30 cellular contexts compared by ENCODE assay signal in the genomic region with DNA sequence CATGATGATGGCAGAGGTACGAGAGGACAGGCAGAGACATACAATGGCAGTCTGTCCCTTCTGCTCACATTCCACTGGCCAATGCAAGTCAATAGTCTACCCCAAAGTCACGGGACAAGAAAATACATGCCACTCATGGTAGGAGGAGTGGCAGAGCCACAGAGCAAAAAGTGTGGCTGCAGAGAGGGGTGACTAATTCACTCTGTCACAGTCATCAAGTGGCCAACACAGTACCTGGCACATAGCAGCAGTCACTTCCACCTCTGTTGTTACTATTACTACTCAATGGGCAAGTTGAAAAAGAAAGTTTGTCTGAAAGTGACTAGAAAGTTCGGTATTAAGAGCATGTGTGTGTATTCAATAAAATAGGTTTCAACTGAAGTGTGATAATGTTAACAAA.
DNase-seq lines count a peak whose midpoint lies in the region; ATAC-seq and TF ChIP-seq lines count a peak whose summit lies in the region.
"Had no signal": no experiment of that assay in that cellular context is flagged by ENCODE, and none has a peak within 500 bp of the region (broad histone marks: within the 10 kb centered on the region; RNA-seq: fewer than 3 reads in every experiment).

No MANE protein-coding gene starts in this region.

- CTCF ChIA-PET in HCT116 (lab: Charles Lee): no interaction called here

- peaks cover 94% of the 10 kb centered on the region for H3K79me2 ChIP-seq in HCT116 (ENCODE audit: insufficient read depth, low read length)

- H3K4me3 Mint-ChIP-seq in activated naive CD8-positive, alpha-beta T cell treated with anti-CD3 and anti-CD28 coated beads, Interleukin-2, amount 50 U/mL, for 24 hours: no peak overlapping the region
- H3K4me3 Mint-ChIP-seq: CD4-positive, alpha-beta T cell; endodermal cell; naive thymus-derived CD4-positive, alpha-beta T cell; T-cell; WTC11 had no signal

- no peak overlapping the region for H2AFZ ChIP-seq in HCT116 (ENCODE audit: low read depth, low read length, poor library complexity, severe bottlenecking)

- peaks cover 6% of the 10 kb centered on the region for H3K9me3 Mint-ChIP-seq in activated naive CD8-positive, alpha-beta T cell treated with anti-CD3 and anti-CD28 coated beads, Interleukin-2, amount 50 U/mL, for 24 hours
- H3K9me3 Mint-ChIP-seq: CD4-positive, alpha-beta T cell; T-cell had no signal

- H3K9me2 ChIP-seq in HCT116 (ENCODE audit: insufficient read depth): no peaks in the 10 kb centered on the region

- TF ChIP-seq POLR2A in HCT116 (IDR thresholded peaks at IDR 0.05; ENCODE audit: borderline replicate concordance, extremely low read depth, insufficient read depth, insufficient read length) (no peak), gastrocnemius medialis (IDR thresholded peaks at IDR 0.05) (no peak)

- peaks cover 12 to 82% of the 10 kb centered on the region in 2 experiments for H3K4me1 ChIP-seq in HCT116 (ENCODE audit: control insufficient read depth in 1 of 2, insufficient read depth in 2 of 2, low read length in 2 of 2)
- H3K4me1 ChIP-seq in gastrocnemius medialis: peaks cover 64 to 69% of the 10 kb centered on the region in 2 donors

- H3K9me3 ChIP-seq in HCT116 (ENCODE audit: control insufficient read depth in 1 of 2, insufficient read depth in 1 of 2, low read depth in 1 of 2, low read length in 2 of 2) (peaks cover 0 to 7% of the 10 kb centered on the region in 2 experiments; a peak in 1 of 4 replicates), gastrocnemius medialis (no peaks in the 10 kb centered on the region)
- H3K9me3 ChIP-seq: esophagus muscularis mucosa, heart left ventricle, prostate gland, sigmoid colon, tibial nerve had no signal

- peak; percentile 44 to 53 for ATAC-seq in activated CD4-positive, CD25-positive, alpha-beta regulatory T cell treated with anti-CD3 and anti-CD28 coated beads, Interleukin-2, amount 50 U/mL, for 24 hours
- peak; percentile 30; the same call in 1 of the 2 replicates for ATAC-seq in HCT116
- peak; percentile 61 for ATAC-seq in activated naive CD8-positive, alpha-beta T cell treated with anti-CD3 and anti-CD28 coated beads, Interleukin-2, amount 50 U/mL, for 24 hours
- ATAC-seq in gastrocnemius medialis: no peak
- ATAC-seq: naive thymus-derived CD4-positive, alpha-beta T cell; T-cell; WTC11 had no signal

- TF ChIP-seq RAD21 in HCT116 (IDR thresholded peaks at IDR 0.05; ENCODE audit: low read depth): no peak

- POLR2A ChIA-PET in HCT116 (lab: Charles Lee): no interaction called here

- H3K27ac Mint-ChIP-seq in activated naive CD8-positive, alpha-beta T cell treated with anti-CD3 and anti-CD28 coated beads, Interleukin-2, amount 50 U/mL, for 24 hours: no peak overlapping the region
- H3K27ac Mint-ChIP-seq: CD4-positive, alpha-beta T cell; endodermal cell had no signal

- no peaks in the 10 kb centered on the region for H3K27me3 ChIP-seq in HCT116 (ENCODE audit: insufficient read depth, low read length)
- no peaks in the 10 kb centered on the region for H3K27me3 ChIP-seq in gastrocnemius medialis
- H3K27me3 ChIP-seq: esophagus muscularis mucosa, heart left ventricle, sigmoid colon, tibial nerve had no signal

- H4K20me1 ChIP-seq in HCT116 (ENCODE audit: insufficient read depth): no peaks in the 10 kb centered on the region

- no peaks in the 10 kb centered on the region for H3K27me3 Mint-ChIP-seq in activated naive CD8-positive, alpha-beta T cell treated with anti-CD3 and anti-CD28 coated beads, Interleukin-2, amount 50 U/mL, for 24 hours
- H3K27me3 Mint-ChIP-seq: CD4-positive, alpha-beta T cell; naive thymus-derived CD4-positive, alpha-beta T cell; T-cell had no signal

- intact Hi-C loops in HCT116 (cut with micrococcal nuclease) (no loop called here), gastrocnemius medialis (cut with DNase I; ENCODE audit: low total_unique reads) (no loop called here)

- H3K27ac ChIP-seq in HCT116 (ENCODE audit: low read depth, low read length): no peak overlapping the region
- peak overlapping the region; percentile 63 to 78 (median 72) for H3K27ac ChIP-seq in gastrocnemius medialis
- H3K27ac ChIP-seq: sigmoid colon had no signal

- DNase-seq in activated CD4-positive, CD25-positive, alpha-beta regulatory T cell treated with anti-CD3 and anti-CD28 coated beads, Interleukin-2, amount 50 U/mL, for 72 hours: no peak
- DNase-seq in HCT116 (ENCODE audit: low read depth, low spot score) (no peak), gastrocnemius medialis (no peak), SHP77 treated with DMSO at 0.1 percent for 48 hours (lab: John Stamatoyannopoulos, UW) (no peak), Ammon's horn (ENCODE audit: low spot score) (no peak), HPDE6-E6E7 (ENCODE audit: extremely low spot score) (no peak)
- no peak for DNase-seq in activated naive CD8-positive, alpha-beta T cell treated with anti-CD3 and anti-CD28 coated beads, Interleukin-2, amount 50 U/mL, for 24 hours
- DNase-seq: 8988T; activated CD4-positive, alpha-beta T cell treated with anti-CD3 and anti-CD28 coated beads, Interleukin-2, amount 50 U/mL, for 4 hours; activated CD8-positive, alpha-beta memory T cell treated with anti-CD3 and anti-CD28 coated beads, Interleukin-2, amount 50 U/mL, for 48 hours; caudate nucleus; CD4-positive, alpha-beta T cell; cortex of kidney; endodermal cell; foreskin fibroblast; GOT3; heart left ventricle; kidney; naive thymus-derived CD4-positive, alpha-beta T cell; NCI-H446; NCI-H774; sigmoid colon; stimulated activated CD4-positive, alpha-beta T cell treated with anti-CD3 and anti-CD28 coated beads, Interleukin-12 subunit alpha, Interleukin-12 subunit beta, amount 100 ng/mL, for 4 hours; stimulated activated CD4-positive, alpha-beta T cell treated with anti-CD3 and anti-CD28 coated beads, Interleukin-4, amount 100 ng/mL, for 1 hour; T-cell had no signal

- peaks cover 9% of the 10 kb centered on the region for H3K36me3 Mint-ChIP-seq in activated naive CD8-positive, alpha-beta T cell treated with anti-CD3 and anti-CD28 coated beads, Interleukin-2, amount 50 U/mL, for 24 hours (ENCODE audit: low read depth)

- TF ChIP-seq CTCF in HCT116 (IDR thresholded peaks at IDR 0.05 in 2 of 3, conservative IDR thresholded peaks at IDR 0.05 in 1 of 3; ENCODE audit: borderline replicate concordance in 1 of 3, insufficient read depth in 1 of 3, low read depth in 2 of 3, low read length in 2 of 3) (no peak), gastrocnemius medialis (IDR thresholded peaks at IDR 0.05 in 4 of 5, conservative IDR thresholded peaks at IDR 0.05 in 1 of 5) (no peak)

- no peak overlapping the region for H3K9ac ChIP-seq in HCT116 (ENCODE audit: low read length)

- peaks cover 0 to 27% of the 10 kb centered on the region in 2 experiments; a peak in 2 of 4 replicates for H3K36me3 ChIP-seq in HCT116 (ENCODE audit: control insufficient read depth in 1 of 2, insufficient read depth in 2 of 2, low read length in 2 of 2)
- no peaks in the 10 kb centered on the region for H3K36me3 ChIP-seq in gastrocnemius medialis
- H3K36me3 ChIP-seq: esophagus muscularis mucosa, heart left ventricle, prostate gland, sigmoid colon, tibial nerve had no signal

- in situ Hi-C loops in gastrocnemius medialis (cut with MboI; ENCODE audit: low sequenced_read_pairs in 4 of 4): no loop called here

- BruUV-seq in HCT116 (replicated peaks; lab: Mats Ljungman, UMichigan): no TSS peak

- no peak overlapping the region for H3K4me2 ChIP-seq in HCT116 (ENCODE audit: low read length)

- H3K4me1 Mint-ChIP-seq in activated naive CD8-positive, alpha-beta T cell treated with anti-CD3 and anti-CD28 coated beads, Interleukin-2, amount 50 U/mL, for 24 hours: peaks cover 37% of the 10 kb centered on the region

- no peak overlapping the region for H3K4me3 ChIP-seq in HCT116 (replicated peaks in 1 of 2; ENCODE audit: low read depth in 1 of 2, low read length in 2 of 2)
- H3K4me3 ChIP-seq in gastrocnemius medialis: no peak overlapping the region
- H3K4me3 ChIP-seq: esophagus muscularis mucosa, heart left ventricle, prostate gland, sigmoid colon, tibial nerve had no signal

- RAD21 ChIA-PET in HCT116 (lab: Charles Lee; ENCODE audit: low non-redundant PET in 1 of 2, low total read pairs in 2 of 2, uncharacterized antibody in 2 of 2, unreplicated experiment in 2 of 2): no interaction called here

TF ChIP-seq in HCT116, 20 proteins besides CTCF, POLR2A, EP300 and RAD21 (continues in another document):
- TF ChIP-seq, protein P1, sequence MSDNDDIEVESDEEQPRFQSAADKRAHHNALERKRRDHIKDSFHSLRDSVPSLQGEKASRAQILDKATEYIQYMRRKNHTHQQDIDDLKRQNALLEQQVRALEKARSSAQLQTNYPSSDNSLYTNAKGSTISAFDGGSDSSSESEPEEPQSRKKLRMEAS (IDR thresholded peaks at IDR 0.05): no peak
- TF ChIP-seq, protein P2, sequence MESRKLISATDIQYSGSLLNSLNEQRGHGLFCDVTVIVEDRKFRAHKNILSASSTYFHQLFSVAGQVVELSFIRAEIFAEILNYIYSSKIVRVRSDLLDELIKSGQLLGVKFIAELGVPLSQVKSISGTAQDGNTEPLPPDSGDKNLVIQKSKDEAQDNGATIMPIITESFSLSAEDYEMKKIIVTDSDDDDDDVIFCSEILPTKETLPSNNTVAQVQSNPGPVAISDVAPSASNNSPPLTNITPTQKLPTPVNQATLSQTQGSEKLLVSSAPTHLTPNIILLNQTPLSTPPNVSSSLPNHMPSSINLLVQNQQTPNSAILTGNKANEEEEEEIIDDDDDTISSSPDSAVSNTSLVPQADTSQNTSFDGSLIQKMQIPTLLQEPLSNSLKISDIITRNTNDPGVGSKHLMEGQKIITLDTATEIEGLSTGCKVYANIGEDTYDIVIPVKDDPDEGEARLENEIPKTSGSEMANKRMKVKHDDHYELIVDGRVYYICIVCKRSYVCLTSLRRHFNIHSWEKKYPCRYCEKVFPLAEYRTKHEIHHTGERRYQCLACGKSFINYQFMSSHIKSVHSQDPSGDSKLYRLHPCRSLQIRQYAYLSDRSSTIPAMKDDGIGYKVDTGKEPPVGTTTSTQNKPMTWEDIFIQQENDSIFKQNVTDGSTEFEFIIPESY (IDR thresholded peaks at IDR 0.05; ENCODE audit: extremely low read depth, insufficient replicate concordance, low read length): no peak
- TF ChIP-seq, protein P3, sequence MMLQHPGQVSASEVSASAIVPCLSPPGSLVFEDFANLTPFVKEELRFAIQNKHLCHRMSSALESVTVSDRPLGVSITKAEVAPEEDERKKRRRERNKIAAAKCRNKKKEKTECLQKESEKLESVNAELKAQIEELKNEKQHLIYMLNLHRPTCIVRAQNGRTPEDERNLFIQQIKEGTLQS (IDR thresholded peaks at IDR 0.05): no peak
- no peak for TF ChIP-seq CBX3 (IDR thresholded peaks at IDR 0.05; ENCODE audit: low read depth)
- no peak for TF ChIP-seq JUND (IDR thresholded peaks at IDR 0.05)
- no peak for TF ChIP-seq SIN3A (IDR thresholded peaks at IDR 0.05; ENCODE audit: low read depth)
- TF ChIP-seq POLR2AphosphoS5 (IDR thresholded peaks at IDR 0.05; ENCODE audit: low read depth, low read length): no peak
- TF ChIP-seq CEBPB (IDR thresholded peaks at IDR 0.05; ENCODE audit: low read depth): no peak
- TF ChIP-seq SP1 (IDR thresholded peaks at IDR 0.05; ENCODE audit: low read depth): no peak
- no peak for TF ChIP-seq TCF7L2 (IDR thresholded peaks at IDR 0.05; ENCODE audit: borderline replicate concordance, extremely low read depth, insufficient read depth, insufficient read length)
- TF ChIP-seq SRF (IDR thresholded peaks at IDR 0.05; ENCODE audit: low read depth): no peak

Comparison
In these comparisons a context has a peak if more than half of its experiments do, and no peak if none do; other contexts are left out.
1. ATAC-seq: peak in activated CD4-positive, CD25-positive, alpha-beta regulatory T cell treated with anti-CD3 and anti-CD28 coated beads, Interleukin-2, amount 50 U/mL, for 24 hours (2 of 2), HCT116 (single experiment) and activated naive CD8-positive, alpha-beta T cell treated with anti-CD3 and anti-CD28 coated beads, Interleukin-2, amount 50 U/mL, for 24 hours (single experiment); none in gastrocnemius medialis (0 of 2).